ENCODE assay signal across 8 cellular contexts in the genomic region with DNA sequence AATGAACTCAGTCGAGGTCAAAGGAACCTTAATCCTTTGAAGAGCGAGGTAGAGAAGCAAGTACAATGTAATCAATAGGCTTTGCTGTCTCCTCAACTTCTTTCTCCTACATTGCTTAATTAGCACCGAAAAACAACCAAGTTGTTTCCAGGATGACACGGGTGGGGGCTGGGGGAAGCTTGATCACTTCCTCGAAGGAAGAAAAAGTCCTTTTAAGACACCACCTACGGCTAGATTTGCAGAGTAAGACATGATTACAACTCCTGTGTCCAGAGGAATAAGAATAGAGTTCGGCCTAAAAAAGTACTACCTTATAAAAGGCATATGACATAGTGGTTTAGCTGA. TPM values are rescaled to one million over a fixed set of nuclear protein-coding genes. Genes with fewer than 3 reads are reported as not detected.
DNase-seq lines count a peak whose midpoint lies in the region; ATAC-seq and TF ChIP-seq lines count a peak whose summit lies in the region.

No MANE protein-coding gene starts in this region.

- H3K4me1 Mint-ChIP-seq in CD4-positive, CD25-positive, alpha-beta regulatory T cell = peaks cover 12 to 23% (median 16%) of the 10 kb centered on the region in 4 donors
- H3K4me1 Mint-ChIP-seq in activated CD8-positive, alpha-beta T cell treated with anti-CD3 and anti-CD28 coated beads for 36 hours (ENCODE audit: low read depth) = peaks cover 12% of the 10 kb centered on the region

- peaks cover 21% of the 10 kb centered on the region for H3K4me1 ChIP-seq in CD4-positive, CD25-positive, alpha-beta regulatory T cell (ENCODE audit: control insufficient read depth, insufficient read depth, low read length, poor library complexity, severe bottlenecking)
- H3K4me1 ChIP-seq in HUES64 (ENCODE audit: insufficient read depth, low read length) = peaks cover 12% of the 10 kb centered on the region
- H3K4me1 ChIP-seq in right atrium auricular region = peaks cover 0 to 17% of the 10 kb centered on the region in 2 donors
- peaks cover 12% of the 10 kb centered on the region for H3K4me1 ChIP-seq in rectal smooth muscle tissue (ENCODE audit: control insufficient read depth, insufficient read depth, low read length)

- peak overlapping the region; percentile 99 for H3K4me3 ChIP-seq in CD4-positive, CD25-positive, alpha-beta regulatory T cell (ENCODE audit: low read depth, low read length)
- peak overlapping the region; percentile 78 for H3K4me3 ChIP-seq in HUES64 (ENCODE audit: low read length)
- peak overlapping the region; percentile 66 to 73 for H3K4me3 ChIP-seq in right atrium auricular region
- H3K4me3 ChIP-seq in rectal smooth muscle tissue (ENCODE audit: low read length) = peak overlapping the region; percentile 95

- peaks cover 12% of the 10 kb centered on the region for H3K36me3 Mint-ChIP-seq in CD4-positive, CD25-positive, alpha-beta regulatory T cell
- peaks cover 20% of the 10 kb centered on the region for H3K36me3 Mint-ChIP-seq in activated CD8-positive, alpha-beta T cell treated with anti-CD3 and anti-CD28 coated beads for 36 hours (ENCODE audit: low read depth)

- peak in 1 of 3 donors; percentile 53 for DNase-seq in CD4-positive, CD25-positive, alpha-beta regulatory T cell
- no peak for DNase-seq in activated CD8-positive, alpha-beta T cell treated with anti-CD3 and anti-CD28 coated beads for 36 hours
- DNase-seq in right atrium auricular region (ENCODE audit: low spot score) = no peak
- no peak for DNase-seq in GM10266 (ENCODE audit: extremely low spot score)
- no peak for DNase-seq in ACHN

- H3K9ac ChIP-seq in HUES64 (ENCODE audit: low read depth, low read length) (peak overlapping the region; percentile 79), rectal smooth muscle tissue (ENCODE audit: low read length) (peak overlapping the region; percentile 70)

- ATAC-seq in CD4-positive, CD25-positive, alpha-beta regulatory T cell (ENCODE audit: low read depth in 2 of 2) = no peak
- ATAC-seq in activated CD8-positive, alpha-beta T cell treated with anti-CD3 and anti-CD28 coated beads for 36 hours = no peak
- ATAC-seq in GM19397 (IDR thresholded peaks at IDR 0.05; ENCODE audit: unreplicated experiment) = no peak

- CTCF ChIA-PET in activated CD8-positive, alpha-beta T cell treated with anti-CD3 and anti-CD28 coated beads for 36 hours (lab: Charles Lee) = interaction anchor here (0.6 to 7.2 kb wide), 41 partner anchors 10 to 904 kb away, joined by 3 to 149 read pairs (median 10); no protein-coding TSS in a partner anchor

- POLR2A ChIA-PET in activated CD8-positive, alpha-beta T cell treated with anti-CD3 and anti-CD28 coated beads for 36 hours (lab: Charles Lee) = interaction anchor here (0.8 to 2.7 kb wide), 11 partner anchors 11 to 311 kb away, joined by 3 to 40 read pairs (median 5); no protein-coding TSS in a partner anchor

- no peaks in the 10 kb centered on the region for H3K27me3 ChIP-seq in CD4-positive, CD25-positive, alpha-beta regulatory T cell (ENCODE audit: control insufficient read depth, insufficient read depth, low read length)
- H3K27me3 ChIP-seq in HUES64 (ENCODE audit: insufficient read depth, low read length) = no peaks in the 10 kb centered on the region
- H3K27me3 ChIP-seq in right atrium auricular region = no peaks in the 10 kb centered on the region
- no peaks in the 10 kb centered on the region for H3K27me3 ChIP-seq in rectal smooth muscle tissue (ENCODE audit: control insufficient read depth, insufficient read depth, low read length)

- peak overlapping the region; percentile 94 to 99 (median 96) for H3K4me3 Mint-ChIP-seq in CD4-positive, CD25-positive, alpha-beta regulatory T cell
- peak overlapping the region; percentile 93 for H3K4me3 Mint-ChIP-seq in activated CD8-positive, alpha-beta T cell treated with anti-CD3 and anti-CD28 coated beads for 36 hours

- no peaks in the 10 kb centered on the region for H3K9me3 Mint-ChIP-seq in CD4-positive, CD25-positive, alpha-beta regulatory T cell
- H3K9me3 Mint-ChIP-seq in activated CD8-positive, alpha-beta T cell treated with anti-CD3 and anti-CD28 coated beads for 36 hours = peaks cover 3% of the 10 kb centered on the region

- H3K27ac ChIP-seq in CD4-positive, CD25-positive, alpha-beta regulatory T cell (ENCODE audit: insufficient read depth, low read length, poor library complexity, severe bottlenecking) = peak overlapping the region; percentile 100
- H3K27ac ChIP-seq in HUES64 (ENCODE audit: low read depth, low read length) = peak overlapping the region; percentile 92
- peak overlapping the region; percentile 99 for H3K27ac ChIP-seq in right atrium auricular region
- peak overlapping the region; percentile 98 for H3K27ac ChIP-seq in rectal smooth muscle tissue (ENCODE audit: low read depth, low read length)

- WGBS in HUES64 = 9% methylated on average over 5 of the region's 7 CpGs

- no peaks in the 10 kb centered on the region for H3K9me3 ChIP-seq in CD4-positive, CD25-positive, alpha-beta regulatory T cell (ENCODE audit: control insufficient read depth in 2 of 2, low read length in 2 of 2)
- H3K9me3 ChIP-seq in HUES64 (ENCODE audit: insufficient read depth, low read depth, low read length) (no peaks in the 10 kb centered on the region), right atrium auricular region (no peaks in the 10 kb centered on the region)

- no peak for TF ChIP-seq CTCF in activated CD8-positive, alpha-beta T cell treated with anti-CD3 and anti-CD28 coated beads for 36 hours (IDR thresholded peaks at IDR 0.05)
- no peak for TF ChIP-seq CTCF in right atrium auricular region (IDR thresholded peaks at IDR 0.05)
- no peak for TF ChIP-seq CTCF in GM10266 (IDR thresholded peaks at IDR 0.05; ENCODE audit: control insufficient read depth, insufficient read depth, low read depth, missing control alignments)

- H3K27me3 Mint-ChIP-seq in CD4-positive, CD25-positive, alpha-beta regulatory T cell = peaks cover 4% of the 10 kb centered on the region
- no peaks in the 10 kb centered on the region for H3K27me3 Mint-ChIP-seq in activated CD8-positive, alpha-beta T cell treated with anti-CD3 and anti-CD28 coated beads for 36 hours

- in situ Hi-C loops in ACHN (cut with HindIII; ENCODE audit: low pct_ligation_motif_present, low pct_unique_long_range_greater_than_20kb, low sequenced_read_pairs) = loop anchor here (25.0 kb wide), 2 partner anchors 272 to 497 kb away; no protein-coding TSS in a partner anchor

- intact Hi-C loops in activated CD8-positive, alpha-beta T cell treated with anti-CD3 and anti-CD28 coated beads for 36 hours (cut with micrococcal nuclease) = loop anchor here (1.0 to 10.0 kb wide), 7 partner anchors 35 to 519 kb away; no protein-coding TSS in a partner anchor

- H3K36me3 ChIP-seq in CD4-positive, CD25-positive, alpha-beta regulatory T cell (ENCODE audit: control insufficient read depth, insufficient read depth, low read length) = no peaks in the 10 kb centered on the region
- H3K36me3 ChIP-seq in HUES64 (ENCODE audit: insufficient read depth, low read length) (no peaks in the 10 kb centered on the region), right atrium auricular region (no peaks in the 10 kb centered on the region), rectal smooth muscle tissue (ENCODE audit: control insufficient read depth, insufficient read depth, low read length) (peaks cover 2% of the 10 kb centered on the region)

- peak overlapping the region; percentile 99 to 100 (median 100) for H3K27ac Mint-ChIP-seq in CD4-positive, CD25-positive, alpha-beta regulatory T cell
- H3K27ac Mint-ChIP-seq in activated CD8-positive, alpha-beta T cell treated with anti-CD3 and anti-CD28 coated beads for 36 hours = peak overlapping the region; percentile 98

RNA-seq across cellular contexts. Expression of a gene that starts 0.8 kb away (rescaled TPM):
- total RNA-seq in CD4-positive, CD25-positive, alpha-beta regulatory T cell = 228 TPM
- 100 to 1,000 TPM; 102 to 194 (median 149) TPM for polyA plus RNA-seq in CD4-positive, CD25-positive, alpha-beta regulatory T cell
- 7.9 TPM for polyA plus RNA-seq in HUES64 (2013, experiment 1 of 2)
- 9.9 TPM for polyA plus RNA-seq in HUES64 (2013, experiment 2 of 2)
- 10 to 100 TPM; 35.4 to 39.2 TPM for total RNA-seq in activated CD8-positive, alpha-beta T cell treated with anti-CD3 and anti-CD28 coated beads for 36 hours
- total RNA-seq in right atrium auricular region = 10 to 100 TPM; 11.2 to 15.2 TPM
